8 cellular contexts compared by ENCODE assay signal in genomic region chr9:121280715-121281613, GRCh38. TPM values are rescaled to one million over a fixed set of nuclear protein-coding genes. Genes with fewer than 3 reads are reported as not detected.
DNase-seq lines count a peak whose midpoint lies in the region; ATAC-seq, FAIRE-seq and TF ChIP-seq lines count a peak whose summit lies in the region.

No MANE protein-coding gene starts in this region.

- no peaks in the 10 kb centered on the region for H3K27me3 Mint-ChIP-seq in activated naive CD8-positive, alpha-beta T cell treated with anti-CD3 and anti-CD28 coated beads, Interleukin-2, amount 10 ng/mL, durations not matched to agents 7 days and 5 days
- no peaks in the 10 kb centered on the region for H3K27me3 Mint-ChIP-seq in activated naive CD8-positive, alpha-beta T cell treated with anti-CD3 and anti-CD28 coated beads, Interleukin-2, amount 50 U/mL, for 24 hours

- H3K4me3 ChIP-seq in duodenal mucosa (ENCODE audit: low read depth in 1 of 2, low read length in 2 of 2) (peak overlapping the region; percentile 5 to 33), neutrophil (ENCODE audit: low read depth in 1 of 2, low read length in 1 of 2) (no peak overlapping the region), upper lobe of left lung (no peak overlapping the region)

- no peak for TF ChIP-seq CTCF in neutrophil (IDR thresholded peaks at IDR 0.05)
- TF ChIP-seq CTCF in upper lobe of left lung (IDR thresholded peaks at IDR 0.05) = no peak

- peaks cover 66 to 79% of the 10 kb centered on the region in 2 donors for H3K4me1 ChIP-seq in duodenal mucosa (ENCODE audit: control insufficient read depth in 1 of 2, insufficient read depth in 2 of 2, low read length in 2 of 2)
- peaks cover 67 to 75% of the 10 kb centered on the region in 2 experiments for H3K4me1 ChIP-seq in neutrophil (ENCODE audit: control insufficient read depth in 1 of 2, insufficient read depth in 1 of 2, low read depth in 1 of 2, low read length in 1 of 2)
- peaks cover 83 to 89% (median 86%) of the 10 kb centered on the region in 4 donors for H3K4me1 ChIP-seq in upper lobe of left lung

- no peak for FAIRE-seq in GM19239 (lab: Jason Lieb, UNC)

- H3K27ac ChIP-seq in duodenal mucosa (ENCODE audit: low read depth, low read length) = peak overlapping the region; percentile 89
- H3K27ac ChIP-seq in neutrophil = peak overlapping the region; percentile 81
- H3K27ac ChIP-seq in upper lobe of left lung = peak overlapping the region; percentile 92 to 97 (median 96)

- no peaks in the 10 kb centered on the region for H3K9me3 Mint-ChIP-seq in activated naive CD8-positive, alpha-beta T cell treated with anti-CD3 and anti-CD28 coated beads, Interleukin-2, amount 10 ng/mL, durations not matched to agents 7 days and 5 days
- no peaks in the 10 kb centered on the region for H3K9me3 Mint-ChIP-seq in activated naive CD8-positive, alpha-beta T cell treated with anti-CD3 and anti-CD28 coated beads, Interleukin-2, amount 50 U/mL, for 24 hours

- no peak for DNase-seq in activated naive CD8-positive, alpha-beta T cell treated with anti-CD3 and anti-CD28 coated beads, Interleukin-2, amount 10 ng/mL, durations not matched to agents 7 days and 5 days
- DNase-seq in activated naive CD8-positive, alpha-beta T cell treated with anti-CD3 and anti-CD28 coated beads, Interleukin-2, amount 50 U/mL, for 24 hours = no peak
- no peak for DNase-seq in upper lobe of left lung
- no peak for DNase-seq in GM19239 (ENCODE audit: insufficient read length, low spot score)
- no peak for DNase-seq in ACHN

- in situ Hi-C loops in ACHN (cut with HindIII; ENCODE audit: low pct_ligation_motif_present, low pct_unique_long_range_greater_than_20kb, low sequenced_read_pairs) = no loop called here

- H3K36me3 ChIP-seq in duodenal mucosa (ENCODE audit: control insufficient read depth in 1 of 2, insufficient read depth in 2 of 2, low read length in 2 of 2) (no peaks in the 10 kb centered on the region), neutrophil (peaks cover 35% of the 10 kb centered on the region), upper lobe of left lung (no peaks in the 10 kb centered on the region)

- H3K9me3 ChIP-seq in duodenal mucosa (ENCODE audit: control insufficient read depth in 1 of 2, low read length in 2 of 2) (no peaks in the 10 kb centered on the region), neutrophil (no peaks in the 10 kb centered on the region), upper lobe of left lung (no peaks in the 10 kb centered on the region)

- 68 to 75% methylated on average over 10 to 11 of the region's 11 CpGs for WGBS in upper lobe of left lung, 2 donors

- TF ChIP-seq EP300 in upper lobe of left lung (IDR thresholded peaks at IDR 0.05) = no peak

- H3K9ac ChIP-seq in duodenal mucosa (ENCODE audit: low read depth in 1 of 2, low read length in 2 of 2) = peak overlapping the region; percentile 49 to 62

- H3K4me3 Mint-ChIP-seq in activated naive CD8-positive, alpha-beta T cell treated with anti-CD3 and anti-CD28 coated beads, Interleukin-2, amount 10 ng/mL, durations not matched to agents 7 days and 5 days = no peak overlapping the region
- no peak overlapping the region for H3K4me3 Mint-ChIP-seq in activated naive CD8-positive, alpha-beta T cell treated with anti-CD3 and anti-CD28 coated beads, Interleukin-2, amount 50 U/mL, for 24 hours

- TF ChIP-seq POLR2A in upper lobe of left lung (IDR thresholded peaks at IDR 0.05) = no peak

- H3K36me3 Mint-ChIP-seq in activated naive CD8-positive, alpha-beta T cell treated with anti-CD3 and anti-CD28 coated beads, Interleukin-2, amount 10 ng/mL, durations not matched to agents 7 days and 5 days = peaks cover 4% of the 10 kb centered on the region
- H3K36me3 Mint-ChIP-seq in activated naive CD8-positive, alpha-beta T cell treated with anti-CD3 and anti-CD28 coated beads, Interleukin-2, amount 50 U/mL, for 24 hours (ENCODE audit: low read depth) = no peaks in the 10 kb centered on the region

- POLR2A ChIA-PET in activated naive CD8-positive, alpha-beta T cell treated with anti-CD3 and anti-CD28 coated beads, Interleukin-2, amount 10 ng/mL, durations not matched to agents 7 days and 5 days (lab: Charles Lee) = no interaction called here

- no peaks in the 10 kb centered on the region for H3K27me3 ChIP-seq in duodenal mucosa (ENCODE audit: control insufficient read depth in 1 of 2, insufficient read depth in 2 of 2, low read length in 2 of 2)
- no peaks in the 10 kb centered on the region for H3K27me3 ChIP-seq in neutrophil
- no peaks in the 10 kb centered on the region for H3K27me3 ChIP-seq in upper lobe of left lung

- peak overlapping the region; percentile 11 for H3K27ac Mint-ChIP-seq in activated naive CD8-positive, alpha-beta T cell treated with anti-CD3 and anti-CD28 coated beads, Interleukin-2, amount 10 ng/mL, durations not matched to agents 7 days and 5 days
- H3K27ac Mint-ChIP-seq in activated naive CD8-positive, alpha-beta T cell treated with anti-CD3 and anti-CD28 coated beads, Interleukin-2, amount 50 U/mL, for 24 hours = no peak overlapping the region

- H3K4me1 Mint-ChIP-seq in activated naive CD8-positive, alpha-beta T cell treated with anti-CD3 and anti-CD28 coated beads, Interleukin-2, amount 10 ng/mL, durations not matched to agents 7 days and 5 days = peaks cover 7% of the 10 kb centered on the region
- peaks cover 13% of the 10 kb centered on the region for H3K4me1 Mint-ChIP-seq in activated naive CD8-positive, alpha-beta T cell treated with anti-CD3 and anti-CD28 coated beads, Interleukin-2, amount 50 U/mL, for 24 hours

- ATAC-seq in activated naive CD8-positive, alpha-beta T cell treated with anti-CD3 and anti-CD28 coated beads, Interleukin-2, amount 10 ng/mL, durations not matched to agents 7 days and 5 days (ENCODE audit: low read depth) = no peak
- ATAC-seq in activated naive CD8-positive, alpha-beta T cell treated with anti-CD3 and anti-CD28 coated beads, Interleukin-2, amount 50 U/mL, for 24 hours = no peak
- ATAC-seq in upper lobe of left lung (ENCODE audit: low FRiP score in 2 of 2) = no peak
- ATAC-seq in HG03432 (IDR thresholded peaks at IDR 0.05; ENCODE audit: unreplicated experiment) = no peak

RNA-seq across cellular contexts. Expression of gene GSN, which starts 13.0 kb away (rescaled TPM):
- total RNA-seq in activated naive CD8-positive, alpha-beta T cell treated with anti-CD3 and anti-CD28 coated beads, Interleukin-2, amount 10 ng/mL, durations not matched to agents 7 days and 5 days = 1 to 10 TPM; 8.0 to 9.6 TPM
- total RNA-seq in upper lobe of left lung = 100 to 1,000 TPM; 217 to 935 (median 648) TPM

Comparison
In these comparisons a context has a peak if more than half of its experiments do, and no peak if none do; other contexts are left out.
1. H3K4me3 ChIP-seq: peak in duodenal mucosa (2 of 2); none in neutrophil (0 of 2) and upper lobe of left lung (0 of 4).
2. RNA of gene GSN, which starts 13.0 kb away (total RNA-seq): 217 to 935 TPM in upper lobe of left lung; 8.0 to 9.6 TPM in activated naive CD8-positive, alpha-beta T cell treated with anti-CD3 and anti-CD28 coated beads, Interleukin-2, amount 10 ng/mL, durations not matched to agents 7 days and 5 days; every median in the first group is over 10 times any median in the second.
3. Peak in every context shown above with its lines, with median percentiles within 50 percentile points of each other: H3K27ac ChIP-seq.